Comparison of ENCODE assay signal across 19 cellular contexts in genomic region chr11:83449338-83449913, GRCh38.
DNase-seq lines count a peak whose midpoint lies in the region; ATAC-seq and TF ChIP-seq lines count a peak whose summit lies in the region.
"Had no signal": no experiment of that assay in that cellular context is flagged by ENCODE, and none has a peak within 500 bp of the region (broad histone marks: within the 10 kb centered on the region; RNA-seq: fewer than 3 reads in every experiment).

No MANE protein-coding gene starts in this region.

- TF ChIP-seq EP300 in stomach (IDR thresholded peaks at IDR 0.05), result no peak

- H3K4me3 ChIP-seq in stomach (no peak overlapping the region), BE2C (ENCODE audit: low read depth, low read length) (no peak overlapping the region)
- H3K4me3 ChIP-seq: breast epithelium, vagina had no signal

- no peak for TF ChIP-seq POLR2A in stomach (IDR thresholded peaks at IDR 0.05)

- H3K4me1 ChIP-seq in stomach (no peaks in the 10 kb centered on the region), BE2C (no peaks in the 10 kb centered on the region)
- H3K4me1 ChIP-seq: breast epithelium, vagina had no signal

- H3K36me3 ChIP-seq in stomach, result no peaks in the 10 kb centered on the region
- no peaks in the 10 kb centered on the region for H3K36me3 ChIP-seq in BE2C
- H3K36me3 ChIP-seq: breast epithelium, vagina, WERI-Rb-1 had no signal

- ATAC-seq in GM18498 (IDR thresholded peaks at IDR 0.05; ENCODE audit: unreplicated experiment), result peak; percentile 64
- peak; percentile 89 for ATAC-seq in GM21390 (IDR thresholded peaks at IDR 0.05; ENCODE audit: unreplicated experiment)
- ATAC-seq in HG03175 (IDR thresholded peaks at IDR 0.05; ENCODE audit: unreplicated experiment), result peak; percentile 59
- ATAC-seq: activated CD8-positive, alpha-beta T cell treated with anti-CD3 and anti-CD28 coated beads for 36 hours; HepG2; natural killer cell; Right ventricle myocardium inferior had no signal

- DNase-seq in epithelial cell of prostate (ENCODE audit: low read depth, low spot score) (no peak), stomach (no peak), DMS 273 (lab: John Stamatoyannopoulos, UW; ENCODE audit: unreplicated experiment) (no peak), BE2C (no peak), globus pallidus (ENCODE audit: low spot score) (no peak)
- DNase-seq: activated CD8-positive, alpha-beta T cell treated with anti-CD3 and anti-CD28 coated beads for 36 hours; CD8-positive, alpha-beta memory T cell; mesenchymal stem cell; natural killer cell; NCI-H1694 treated with DMSO at 0.1 percent for 48 hours; stimulated activated CD8-positive, alpha-beta memory T cell treated with anti-CD3 and anti-CD28 coated beads, Interleukin-4, amount 100 ng/mL, for 48 hours; WERI-Rb-1 had no signal

- WGBS in stomach, 5 donors, result 84 to 90% (median 87%) methylated on average over 4 of the region's 4 CpGs

- H3K27me3 ChIP-seq in stomach (no peaks in the 10 kb centered on the region), BE2C (no peaks in the 10 kb centered on the region)
- H3K27me3 ChIP-seq: breast epithelium, vagina had no signal

- H3K9me3 ChIP-seq in stomach (no peaks in the 10 kb centered on the region), BE2C (no peaks in the 10 kb centered on the region)
- H3K9me3 ChIP-seq: breast epithelium, vagina had no signal

- TF ChIP-seq CTCF in stomach (IDR thresholded peaks at IDR 0.05), result no peak
- TF ChIP-seq CTCF in BE2C (IDR thresholded peaks at IDR 0.05; ENCODE audit: low read depth, low read length), result no peak

- peak overlapping the region; percentile 39 for H3K27ac ChIP-seq in epithelial cell of prostate
- H3K27ac ChIP-seq in stomach, result no peak overlapping the region
- H3K27ac ChIP-seq: breast epithelium, vagina, WERI-Rb-1 had no signal

- intact Hi-C loops in stomach (cut with DNase I; ENCODE audit: low total_unique reads), result no loop called here
